ENCODE assay signal across 10 cellular contexts in the genomic region with DNA sequence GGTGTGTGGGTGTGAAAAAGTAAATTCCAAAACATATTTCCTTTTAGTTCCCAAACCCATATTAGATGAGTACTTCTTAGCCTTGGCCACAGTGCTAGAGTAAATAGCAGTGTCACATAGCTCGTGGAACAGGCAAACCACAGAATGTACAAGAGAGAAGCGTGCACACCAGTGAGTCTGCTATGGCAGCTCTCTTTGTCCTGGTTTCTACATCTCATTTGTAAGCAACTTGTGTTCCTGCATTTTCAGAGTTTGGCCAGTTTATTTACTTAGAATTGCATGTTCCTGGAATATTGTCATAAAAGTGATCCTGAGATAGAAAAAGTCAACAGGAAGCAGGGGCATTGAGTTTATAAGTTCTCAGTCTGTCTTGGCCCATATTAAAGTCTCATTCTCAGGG.
A peak's percentile ranks its signal among the peaks of the same experiment; 100 is the strongest.
DNase-seq lines count a peak whose midpoint lies in the region; ATAC-seq, FAIRE-seq and TF ChIP-seq lines count a peak whose summit lies in the region.
"Had no signal": no experiment of that assay in that cellular context is flagged by ENCODE, and none has a peak within 500 bp of the region (broad histone marks: within the 10 kb centered on the region; RNA-seq: fewer than 3 reads in every experiment).

No MANE protein-coding gene starts in this region.

- FAIRE-seq in pancreas (lab: Jason Lieb, UNC): no peak

- H3K4me3 Mint-ChIP-seq in CD4-positive, alpha-beta T cell: peak overlapping the region; percentile 16
- peak overlapping the region in 1 of 2 donors; percentile 8 for H3K4me3 Mint-ChIP-seq in effector memory CD8-positive, alpha-beta T cell

- no peak for ATAC-seq in CD4-positive, alpha-beta T cell (ENCODE audit: poor library complexity)
- peak; percentile 39 for ATAC-seq in effector memory CD8-positive, alpha-beta T cell (replicated peaks)
- ATAC-seq in pancreas (peak; percentile 44 to 62 (median 56)), GM18861 (IDR thresholded peaks at IDR 0.05; ENCODE audit: unreplicated experiment) (no peak)

- H3K27ac ChIP-seq in CD4-positive, alpha-beta T cell (ENCODE audit: low read depth, low read length): no peak overlapping the region
- peak overlapping the region in 3 of 4 donors; percentile 39 to 76 (median 63) for H3K27ac ChIP-seq in pancreas

- no peak overlapping the region for H3K4me3 ChIP-seq in pancreas

- H3K4me1 Mint-ChIP-seq in CD4-positive, alpha-beta T cell (ENCODE audit: low read depth): peaks cover 99% of the 10 kb centered on the region
- H3K4me1 Mint-ChIP-seq in effector memory CD8-positive, alpha-beta T cell (ENCODE audit: low read depth in 2 of 2): peaks cover 67 to 82% of the 10 kb centered on the region in 2 donors

- H3K36me3 ChIP-seq in pancreas: no peaks in the 10 kb centered on the region

- no peaks in the 10 kb centered on the region for H3K9me3 Mint-ChIP-seq in CD4-positive, alpha-beta T cell
- no peaks in the 10 kb centered on the region for H3K9me3 Mint-ChIP-seq in effector memory CD8-positive, alpha-beta T cell

- H3K36me3 Mint-ChIP-seq in CD4-positive, alpha-beta T cell (ENCODE audit: low read depth): no peaks in the 10 kb centered on the region
- H3K36me3 Mint-ChIP-seq in effector memory CD8-positive, alpha-beta T cell (ENCODE audit: insufficient read depth): peaks cover 12% of the 10 kb centered on the region

- H3K4me1 ChIP-seq in pancreas: peaks cover 38 to 62% (median 51%) of the 10 kb centered on the region in 3 donors

- intact Hi-C loops in CD4-positive, alpha-beta T cell (cut with DNase I, micrococcal nuclease): loop anchor here (2.0 to 10.0 kb wide), 2 partner anchors 19 to 139 kb away; a partner anchor contains a TSS
- intact Hi-C loops in pancreas (cut with DNase I): loop anchor here in 1 of 3 donors (10.0 kb wide), 1 partner anchor 139 kb away; a partner anchor contains a TSS

- POLR2A ChIA-PET in CD4-positive, alpha-beta T cell (lab: Charles Lee): interaction anchor here (1.0 to 7.3 kb wide), 6 partner anchors 21 to 142 kb away, joined by 3 to 68 read pairs (median 4); a partner anchor contains a TSS

- no peak for DNase-seq in CD4-positive, alpha-beta T cell
- peak; percentile 43 for DNase-seq in LoVo (ENCODE audit: low spot score)
- DNase-seq in effector memory CD8-positive, alpha-beta T cell: no peak
- DNase-seq in pancreas: peak in 1 of 6 donors; percentile 25
- no peak for DNase-seq in activated gamma-delta T cell (lab: John Stamatoyannopoulos, UW)
- no peak for DNase-seq in HK-2 (ENCODE audit: unreplicated experiment)
- no peak for DNase-seq in NCI-H226
- DNase-seq: dermis blood vessel endothelial cell, MM.1S had no signal

- H3K27ac Mint-ChIP-seq in CD4-positive, alpha-beta T cell: peak overlapping the region; percentile 88
- peak overlapping the region; percentile 53 to 66 for H3K27ac Mint-ChIP-seq in effector memory CD8-positive, alpha-beta T cell

- H3K27me3 Mint-ChIP-seq in CD4-positive, alpha-beta T cell: no peaks in the 10 kb centered on the region
- H3K27me3 Mint-ChIP-seq in effector memory CD8-positive, alpha-beta T cell: no peaks in the 10 kb centered on the region

- CTCF ChIA-PET in CD4-positive, alpha-beta T cell (lab: Charles Lee): no interaction called here

- no peaks in the 10 kb centered on the region for H3K9me3 ChIP-seq in CD4-positive, alpha-beta T cell (ENCODE audit: control insufficient read depth, low read length)
- no peaks in the 10 kb centered on the region for H3K9me3 ChIP-seq in pancreas

- H3K27me3 ChIP-seq in CD4-positive, alpha-beta T cell (ENCODE audit: control insufficient read depth, insufficient read depth, low read length): no peaks in the 10 kb centered on the region
- no peaks in the 10 kb centered on the region for H3K27me3 ChIP-seq in pancreas

- 29 to 41% methylated on average over 2 of the region's 2 CpGs for WGBS in pancreas, 2 donors

- no peak for TF ChIP-seq CTCF in CD4-positive, alpha-beta T cell (IDR thresholded peaks at IDR 0.05)
- no peak for TF ChIP-seq CTCF in pancreas (IDR thresholded peaks at IDR 0.05)

Comparison
In these comparisons a context has a peak if more than half of its experiments do, and no peak if none do; other contexts are left out.
1. ATAC-seq: peak in effector memory CD8-positive, alpha-beta T cell (single experiment) and pancreas (4 of 4); none in CD4-positive, alpha-beta T cell (single experiment) and GM18861 (single experiment).